9 cellular contexts compared by ENCODE assay signal in genomic region chr2:73979686-73980085, GRCh38. TPM values are rescaled to one million over a fixed set of nuclear protein-coding genes. Genes with fewer than 3 reads are reported as not detected.
DNase-seq lines count a peak whose midpoint lies in the region; ATAC-seq and TF ChIP-seq lines count a peak whose summit lies in the region.
"Had no signal": no experiment of that assay in that cellular context is flagged by ENCODE, and none has a peak within 500 bp of the region (broad histone marks: within the 10 kb centered on the region; RNA-seq: fewer than 3 reads in every experiment).

No MANE protein-coding gene starts in this region.

- H3K27me3 ChIP-seq in SK-N-SH (ENCODE audit: insufficient read depth) (no peaks in the 10 kb centered on the region), esophagus (ENCODE audit: control insufficient read depth in 1 of 2, insufficient read depth in 2 of 2, low read length in 2 of 2) (no peaks in the 10 kb centered on the region), upper lobe of left lung (no peaks in the 10 kb centered on the region)
- H3K27me3 ChIP-seq: body of pancreas had no signal

- ATAC-seq in natural killer cell treated with Interleukin-12 subunit alpha and Interleukin-12 subunit beta and Interleukin-15 and Interleukin-18, amount 100 ng/mL, for 72 hours = no peak
- ATAC-seq in natural killer cell (no peak), upper lobe of left lung (ENCODE audit: low FRiP score in 2 of 2) (peak in 1 of 2 donors; percentile 41), GM21515 (IDR thresholded peaks at IDR 0.05; ENCODE audit: unreplicated experiment) (no peak), HG03196 (IDR thresholded peaks at IDR 0.05; ENCODE audit: unreplicated experiment) (no peak)
- ATAC-seq: body of pancreas had no signal

- no peak for TF ChIP-seq RAD21 in SK-N-SH (IDR thresholded peaks at IDR 0.05; ENCODE audit: low read length)

- CTCF ChIA-PET in SK-N-SH (lab: Yijun Ruan, JAX) = no interaction called here

- TF ChIP-seq CTCF in natural killer cell (IDR thresholded peaks at IDR 0.05) (no peak), SK-N-SH (IDR thresholded peaks at IDR 0.05) (no peak), upper lobe of left lung (IDR thresholded peaks at IDR 0.05) (no peak)

- no peak for TF ChIP-seq POLR2A in upper lobe of left lung (IDR thresholded peaks at IDR 0.05)

- H3K27me3 Mint-ChIP-seq in natural killer cell treated with Interleukin-12 subunit alpha and Interleukin-12 subunit beta and Interleukin-15 and Interleukin-18, amount 100 ng/mL, for 72 hours = peaks cover 25 to 30% of the 10 kb centered on the region in 2 donors
- H3K27me3 Mint-ChIP-seq in natural killer cell (ENCODE audit: low read depth in 2 of 2) = peaks cover 36 to 38% of the 10 kb centered on the region in 2 donors

- no peak overlapping the region for H3K4me3 ChIP-seq in SK-N-SH (ENCODE audit: low read depth in 2 of 2, low read length in 1 of 2)
- no peak overlapping the region for H3K4me3 ChIP-seq in esophagus (ENCODE audit: low read depth in 1 of 2, low read length in 2 of 2)
- no peak overlapping the region for H3K4me3 ChIP-seq in upper lobe of left lung
- H3K4me3 ChIP-seq: body of pancreas had no signal

- peaks cover 39 to 52% of the 10 kb centered on the region in 2 donors for H3K4me1 Mint-ChIP-seq in natural killer cell treated with Interleukin-12 subunit alpha and Interleukin-12 subunit beta and Interleukin-15 and Interleukin-18, amount 100 ng/mL, for 72 hours (ENCODE audit: low read depth in 2 of 2)
- peaks cover 33 to 37% of the 10 kb centered on the region in 2 donors for H3K4me1 Mint-ChIP-seq in natural killer cell

- no peaks in the 10 kb centered on the region for H3K9me3 Mint-ChIP-seq in natural killer cell treated with Interleukin-12 subunit alpha and Interleukin-12 subunit beta and Interleukin-15 and Interleukin-18, amount 100 ng/mL, for 72 hours
- H3K9me3 Mint-ChIP-seq in natural killer cell = no peaks in the 10 kb centered on the region

- H3K4me3 Mint-ChIP-seq in natural killer cell treated with Interleukin-12 subunit alpha and Interleukin-12 subunit beta and Interleukin-15 and Interleukin-18, amount 100 ng/mL, for 72 hours = peak overlapping the region; percentile 55
- no peak overlapping the region for H3K4me3 Mint-ChIP-seq in natural killer cell

- no peaks in the 10 kb centered on the region for H3K36me3 Mint-ChIP-seq in natural killer cell treated with Interleukin-12 subunit alpha and Interleukin-12 subunit beta and Interleukin-15 and Interleukin-18, amount 100 ng/mL, for 72 hours
- H3K36me3 Mint-ChIP-seq in natural killer cell = no peaks in the 10 kb centered on the region

- intact Hi-C loops in natural killer cell (cut with micrococcal nuclease) = loop anchor here (10.0 kb wide), 1 partner anchor 165 kb away; the partner anchor contains the start of gene BOLA3

- TF ChIP-seq EP300 in SK-N-SH (IDR thresholded peaks at IDR 0.05; ENCODE audit: borderline replicate concordance in 1 of 2, low read depth in 1 of 2, low read length in 1 of 2) (no peak), upper lobe of left lung (IDR thresholded peaks at IDR 0.05) (peak in 3 of 4 donors; percentile 35 to 75 (median 68))

- no peak overlapping the region for H3K9ac ChIP-seq in SK-N-SH

- 0 out of 4 replicates have a peak overlapping the region, but pooled peaks of 1 of the 2 experiments have one; percentile 3 for H3K27ac ChIP-seq in SK-N-SH (ENCODE audit: low read depth in 2 of 2, low read length in 1 of 2)
- peak overlapping the region; percentile 36 to 51 for H3K27ac ChIP-seq in esophagus (ENCODE audit: low read depth in 2 of 2, low read length in 1 of 2)
- peak overlapping the region in 1 of 4 donors; percentile 53 for H3K27ac ChIP-seq in upper lobe of left lung
- H3K27ac ChIP-seq: body of pancreas had no signal

- DNase-seq in natural killer cell treated with Interleukin-12 subunit alpha and Interleukin-12 subunit beta and Interleukin-15 and Interleukin-18, amount 100 ng/mL, for 72 hours (ENCODE audit: low spot score) = no peak
- DNase-seq in natural killer cell (no peak), SK-N-SH (no peak), upper lobe of left lung (peak in 1 of 2 donors; percentile 75)
- no peak for DNase-seq in central memory CD4-positive, alpha-beta T cell

- 8% methylated on average over 3 of the region's 3 CpGs for WGBS in SK-N-SH (ENCODE audit: low lambda C conversion rate)
- 24 to 28% methylated on average over 3 of the region's 3 CpGs for WGBS in esophagus, 2 donors
- 10 to 15% methylated on average over 3 of the region's 3 CpGs for WGBS in upper lobe of left lung, 2 donors

- peaks cover 19% of the 10 kb centered on the region for H3F3A ChIP-seq in SK-N-SH (replicated peaks; ENCODE audit: insufficient read depth)

- H3K36me3 ChIP-seq in SK-N-SH (replicated peaks in 1 of 2; ENCODE audit: control insufficient read depth in 1 of 2, insufficient read depth in 2 of 2, low read length in 1 of 2) = no peaks in the 10 kb centered on the region
- no peaks in the 10 kb centered on the region for H3K36me3 ChIP-seq in esophagus (ENCODE audit: control insufficient read depth in 2 of 2, insufficient read depth in 2 of 2, low read length in 1 of 2)
- no peaks in the 10 kb centered on the region for H3K36me3 ChIP-seq in upper lobe of left lung

- POLR2A ChIA-PET in SK-N-SH (lab: Yijun Ruan, JAX) = no interaction called here

- no peaks in the 10 kb centered on the region for H4K20me1 ChIP-seq in SK-N-SH (ENCODE audit: insufficient read depth)

- H3K4me2 ChIP-seq in SK-N-SH = 0 out of 2 replicates have a peak overlapping the region, but pooled peaks have one; percentile 40

- no peaks in the 10 kb centered on the region for H3K9me2 ChIP-seq in SK-N-SH

- H3K9me3 ChIP-seq in SK-N-SH = no peaks in the 10 kb centered on the region
- H3K9me3 ChIP-seq in esophagus (ENCODE audit: control insufficient read depth in 2 of 2, insufficient read depth in 1 of 2, low read depth in 1 of 2, low read length in 1 of 2) = no peaks in the 10 kb centered on the region
- no peaks in the 10 kb centered on the region for H3K9me3 ChIP-seq in upper lobe of left lung
- H3K9me3 ChIP-seq: body of pancreas had no signal

- H3K27ac Mint-ChIP-seq in natural killer cell treated with Interleukin-12 subunit alpha and Interleukin-12 subunit beta and Interleukin-15 and Interleukin-18, amount 100 ng/mL, for 72 hours = peak overlapping the region; percentile 12 to 58
- no peak overlapping the region for H3K27ac Mint-ChIP-seq in natural killer cell

- H3K79me2 ChIP-seq in SK-N-SH (ENCODE audit: insufficient read depth) = no peaks in the 10 kb centered on the region

- H2AFZ ChIP-seq in SK-N-SH (ENCODE audit: low read depth) = no peak overlapping the region

- H3K4me1 ChIP-seq in SK-N-SH (ENCODE audit: control insufficient read depth in 1 of 2, insufficient read depth in 2 of 2, low read depth in 1 of 2, low read length in 1 of 2) (peaks cover 4 to 33% of the 10 kb centered on the region in 2 experiments; a peak in 3 of 4 replicates), esophagus (ENCODE audit: control insufficient read depth in 2 of 2, insufficient read depth in 2 of 2, low read length in 1 of 2) (peaks cover 7% of the 10 kb centered on the region in 2 donors), upper lobe of left lung (peaks cover 49 to 57% (median 55%) of the 10 kb centered on the region in 4 donors)

TF ChIP-seq in SK-N-SH, 30 proteins besides CTCF, POLR2A, EP300 and RAD21 (continues in another document):
- TF ChIP-seq FOSL2 (IDR thresholded peaks at IDR 0.05; ENCODE audit: borderline replicate concordance, low read depth) (peak; percentile 70; the same call in 1 of the 2 replicates), ELF1 (IDR thresholded peaks at IDR 0.05) (no peak), NRF1 (IDR thresholded peaks at IDR 0.05; ENCODE audit: low read depth, low read length) (no peak), USF1 (IDR thresholded peaks at IDR 0.05; ENCODE audit: borderline replicate concordance, low read depth) (no peak), EZH2phosphoT487 (IDR thresholded peaks at IDR 0.05; ENCODE audit: borderline replicate concordance, low read depth) (no peak), YY1 (IDR thresholded peaks at IDR 0.05; ENCODE audit: low read depth) (no peak), PBX3 (IDR thresholded peaks at IDR 0.05) (peak; percentile 71)

RNA-seq across cellular contexts. Expression of gene TET3, which starts 5.0 kb away (rescaled TPM):
- total RNA-seq in natural killer cell treated with Interleukin-12 subunit alpha and Interleukin-12 subunit beta and Interleukin-15 and Interleukin-18, amount 100 ng/mL, for 72 hours = 10 to 100 TPM; 29.3 to 70.3 TPM
- 10 to 100 TPM; 40.0 to 47.9 (median 45.3) TPM for total RNA-seq in natural killer cell
- 1.6 TPM in 2 replicates for polyA plus RNA-seq in SK-N-SH (2012; rRNA removed)
- 1.5 and 1.6 TPM in 2 replicates for polyA plus RNA-seq in SK-N-SH (2012; cell fraction: cytosol; rRNA removed)
- polyA plus RNA-seq in SK-N-SH (2012; cell fraction: nucleus; rRNA removed) = 7.2 and 8.0 TPM in 2 replicates
- polyA plus RNA-seq in esophagus = 1 to 10 TPM; 4.5 to 6.7 TPM
- total RNA-seq in upper lobe of left lung = 10 to 100 TPM; 17.3 to 53.4 (median 23.6) TPM

RNA-seq across cellular contexts. Expression of gene DGUOK, which starts 53.0 kb away (rescaled TPM):
- 10 to 100 TPM; 87.1 to 92.6 TPM for total RNA-seq in natural killer cell treated with Interleukin-12 subunit alpha and Interleukin-12 subunit beta and Interleukin-15 and Interleukin-18, amount 100 ng/mL, for 72 hours
- 10 to 100 TPM; 47.6 to 56.8 (median 54.8) TPM for total RNA-seq in natural killer cell
- polyA plus RNA-seq in SK-N-SH (2012; rRNA removed) = 122 and 130 TPM in 2 replicates
- polyA plus RNA-seq in SK-N-SH (2012; cell fraction: cytosol; rRNA removed) = 128 and 130 TPM in 2 replicates
- 56.8 and 62.7 TPM in 2 replicates for polyA plus RNA-seq in SK-N-SH (2012; cell fraction: nucleus; rRNA removed)
- polyA plus RNA-seq in esophagus = 10 to 100 TPM; 42.8 to 45.6 TPM
- total RNA-seq in upper lobe of left lung = 10 to 100 TPM; 25.1 to 38.5 (median 34.9) TPM

Comparison
In these comparisons a context has a peak if more than half of its experiments do, and no peak if none do; other contexts are left out.
1. H3K27ac Mint-ChIP-seq: peak in natural killer cell treated with Interleukin-12 subunit alpha and Interleukin-12 subunit beta and Interleukin-15 and Interleukin-18, amount 100 ng/mL, for 72 hours (2 of 2); none in natural killer cell (0 of 2).